33 cellular contexts compared by ENCODE assay signal in the genomic region with DNA sequence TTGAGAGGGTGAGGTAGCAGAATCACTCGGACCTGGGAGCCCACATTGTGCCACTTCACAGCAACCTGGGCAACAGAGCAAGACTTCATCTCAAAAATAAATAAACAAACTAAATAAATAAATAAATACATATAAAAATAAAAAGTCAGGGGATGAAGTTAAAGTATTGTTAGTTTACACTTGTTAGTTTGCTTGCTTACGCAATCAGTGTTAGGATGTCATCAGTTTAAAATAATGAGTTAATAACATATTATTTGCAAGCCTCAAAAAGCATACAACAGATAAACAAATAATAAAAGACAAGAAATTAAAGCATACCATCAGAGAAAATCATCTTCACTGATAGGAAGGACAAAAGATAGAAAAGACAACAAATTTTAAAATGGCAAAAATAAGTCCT.
"Had no signal": no experiment of that assay in that cellular context is flagged by ENCODE, and none has a peak within 500 bp of the region (broad histone marks: within the 10 kb centered on the region; RNA-seq: fewer than 3 reads in every experiment).

No MANE protein-coding gene starts in this region.

- ATAC-seq: activated naive CD4-positive, alpha-beta T cell treated with anti-CD3 and anti-CD28 coated beads, Interleukin-2, amount 50 U/mL, for 72 hours; activated naive CD8-positive, alpha-beta T cell treated with anti-CD3 and anti-CD28 coated beads, Interleukin-2, amount 50 U/mL, for 24 hours; activated T-cell treated with anti-CD3 and anti-CD28 coated beads, Interleukin-2, amount 50 U/mL, for 4 hours; activated T-cell treated with anti-CD3 and anti-CD28 coated beads, Interleukin-2, amount 50 U/mL, for 72 hours; activated T-helper 17 cell treated with anti-CD3 and anti-CD28 coated beads, Interleukin-2, amount 50 U/mL, for 72 hours; body of pancreas had no signal

- H3K9me3 ChIP-seq: adrenal gland, ascending aorta, body of pancreas had no signal

- FAIRE-seq: astrocyte, bronchial epithelial cell, colon had no signal

- DNase-seq: activated effector memory CD4-positive, alpha-beta T cell treated with anti-CD3 and anti-CD28 coated beads, Interleukin-2, amount 50 U/mL, for 16 hours; activated effector memory CD4-positive, alpha-beta T cell treated with Interleukin-2 at 50 U/mL for 16 hours; activated gamma-delta T cell; activated gamma-delta T cell treated with Interleukin-2 at 50 U/mL for 16 hours; activated naive CD4-positive, alpha-beta T cell; activated naive CD4-positive, alpha-beta T cell treated with anti-CD3 and anti-CD28 coated beads for 36 hours; activated naive CD4-positive, alpha-beta T cell treated with anti-CD3 and anti-CD28 coated beads, Interleukin-2, amount 10 ng/mL, durations not matched to agents 7 days and 5 days; activated naive CD4-positive, alpha-beta T cell treated with anti-CD3 and anti-CD28 coated beads, Interleukin-2, amount 50 U/mL, for 16 hours; activated naive CD4-positive, alpha-beta T cell treated with Interleukin-2 at 50 U/mL for 16 hours; activated naive CD8-positive, alpha-beta T cell treated with anti-CD3 and anti-CD28 coated beads for 36 hours; activated naive CD8-positive, alpha-beta T cell treated with anti-CD3 and anti-CD28 coated beads, Interleukin-2, amount 10 ng/mL, durations not matched to agents 7 days and 5 days; activated naive CD8-positive, alpha-beta T cell treated with anti-CD3 and anti-CD28 coated beads, Interleukin-2, amount 50 U/mL, for 24 hours; activated T-cell treated with anti-CD3 and anti-CD28 coated beads, Interleukin-2, amount 50 U/mL, for 4 hours; activated T-cell treated with anti-CD3 and anti-CD28 coated beads, Interleukin-2, amount 50 U/mL, for 48 hours; activated T-cell treated with anti-CD3 and anti-CD28 coated beads, Interleukin-2, amount 50 U/mL, for 72 hours; adrenal gland; amniotic stem cell; amygdala; anterior cingulate cortex; aorta; body of pancreas; brain microvascular endothelial cell; caudate nucleus; central memory CD4-positive, alpha-beta T cell; cerebellar nuclear complex had no signal

- H3K36me3 ChIP-seq: adrenal gland, ascending aorta, brain microvascular endothelial cell, breast epithelium, cardiac muscle cell had no signal

- H3K4me3 ChIP-seq: adrenal gland, ascending aorta, body of pancreas, breast epithelium, cardiac muscle cell had no signal

- H3K27me3 ChIP-seq: adrenal gland, ascending aorta, body of pancreas, brain microvascular endothelial cell, breast epithelium, cardiac muscle cell had no signal

- H3K4me1 ChIP-seq: adrenal gland, ascending aorta, body of pancreas, breast epithelium had no signal

- H3K27ac ChIP-seq: adrenal gland, ascending aorta, body of pancreas, brain microvascular endothelial cell, breast epithelium, cardiac muscle cell had no signal
